ENCODE assay signal across 1 cellular context in the genomic region with DNA sequence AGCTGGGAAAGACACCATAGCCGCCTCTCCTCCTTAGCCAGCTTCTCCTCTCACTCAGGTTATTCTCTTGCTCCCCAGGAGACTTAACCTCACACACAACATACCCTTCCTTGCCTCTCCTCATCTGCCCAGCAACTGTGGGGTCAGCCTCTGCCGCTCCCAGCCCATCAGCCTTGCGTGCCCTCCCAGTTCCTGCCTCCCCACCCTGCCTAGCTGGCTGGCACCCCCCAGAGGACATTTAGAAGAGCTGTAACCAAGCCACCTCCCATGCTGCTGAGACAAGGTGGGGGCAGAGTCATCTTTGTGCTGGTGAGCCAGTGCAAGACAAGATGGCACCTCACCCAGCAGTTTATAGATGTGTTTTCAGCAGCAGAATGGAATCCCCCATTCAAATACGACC.
TF ChIP-seq lines count a peak whose summit lies in the region.

No MANE protein-coding gene starts in this region.

TF ChIP-seq in A549, 52 proteins besides CTCF, POLR2A, EP300 and RAD21 (continued from another document):
- TF ChIP-seq, protein P1, sequence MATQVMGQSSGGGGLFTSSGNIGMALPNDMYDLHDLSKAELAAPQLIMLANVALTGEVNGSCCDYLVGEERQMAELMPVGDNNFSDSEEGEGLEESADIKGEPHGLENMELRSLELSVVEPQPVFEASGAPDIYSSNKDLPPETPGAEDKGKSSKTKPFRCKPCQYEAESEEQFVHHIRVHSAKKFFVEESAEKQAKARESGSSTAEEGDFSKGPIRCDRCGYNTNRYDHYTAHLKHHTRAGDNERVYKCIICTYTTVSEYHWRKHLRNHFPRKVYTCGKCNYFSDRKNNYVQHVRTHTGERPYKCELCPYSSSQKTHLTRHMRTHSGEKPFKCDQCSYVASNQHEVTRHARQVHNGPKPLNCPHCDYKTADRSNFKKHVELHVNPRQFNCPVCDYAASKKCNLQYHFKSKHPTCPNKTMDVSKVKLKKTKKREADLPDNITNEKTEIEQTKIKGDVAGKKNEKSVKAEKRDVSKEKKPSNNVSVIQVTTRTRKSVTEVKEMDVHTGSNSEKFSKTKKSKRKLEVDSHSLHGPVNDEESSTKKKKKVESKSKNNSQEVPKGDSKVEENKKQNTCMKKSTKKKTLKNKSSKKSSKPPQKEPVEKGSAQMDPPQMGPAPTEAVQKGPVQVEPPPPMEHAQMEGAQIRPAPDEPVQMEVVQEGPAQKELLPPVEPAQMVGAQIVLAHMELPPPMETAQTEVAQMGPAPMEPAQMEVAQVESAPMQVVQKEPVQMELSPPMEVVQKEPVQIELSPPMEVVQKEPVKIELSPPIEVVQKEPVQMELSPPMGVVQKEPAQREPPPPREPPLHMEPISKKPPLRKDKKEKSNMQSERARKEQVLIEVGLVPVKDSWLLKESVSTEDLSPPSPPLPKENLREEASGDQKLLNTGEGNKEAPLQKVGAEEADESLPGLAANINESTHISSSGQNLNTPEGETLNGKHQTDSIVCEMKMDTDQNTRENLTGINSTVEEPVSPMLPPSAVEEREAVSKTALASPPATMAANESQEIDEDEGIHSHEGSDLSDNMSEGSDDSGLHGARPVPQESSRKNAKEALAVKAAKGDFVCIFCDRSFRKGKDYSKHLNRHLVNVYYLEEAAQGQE (IDR thresholded peaks at IDR 0.05), result no peak
- TF ChIP-seq TFCP2L1 (CRISPR knock-in tag; IDR thresholded peaks at IDR 0.05) (no peak), CEBPB (IDR thresholded peaks at IDR 0.05) (no peak), BHLHE40 (IDR thresholded peaks at IDR 0.05; ENCODE audit: low read depth, low read length) (no peak)
TF ChIP-seq in A549: peak in this region for 0.
